In the genomic region with DNA sequence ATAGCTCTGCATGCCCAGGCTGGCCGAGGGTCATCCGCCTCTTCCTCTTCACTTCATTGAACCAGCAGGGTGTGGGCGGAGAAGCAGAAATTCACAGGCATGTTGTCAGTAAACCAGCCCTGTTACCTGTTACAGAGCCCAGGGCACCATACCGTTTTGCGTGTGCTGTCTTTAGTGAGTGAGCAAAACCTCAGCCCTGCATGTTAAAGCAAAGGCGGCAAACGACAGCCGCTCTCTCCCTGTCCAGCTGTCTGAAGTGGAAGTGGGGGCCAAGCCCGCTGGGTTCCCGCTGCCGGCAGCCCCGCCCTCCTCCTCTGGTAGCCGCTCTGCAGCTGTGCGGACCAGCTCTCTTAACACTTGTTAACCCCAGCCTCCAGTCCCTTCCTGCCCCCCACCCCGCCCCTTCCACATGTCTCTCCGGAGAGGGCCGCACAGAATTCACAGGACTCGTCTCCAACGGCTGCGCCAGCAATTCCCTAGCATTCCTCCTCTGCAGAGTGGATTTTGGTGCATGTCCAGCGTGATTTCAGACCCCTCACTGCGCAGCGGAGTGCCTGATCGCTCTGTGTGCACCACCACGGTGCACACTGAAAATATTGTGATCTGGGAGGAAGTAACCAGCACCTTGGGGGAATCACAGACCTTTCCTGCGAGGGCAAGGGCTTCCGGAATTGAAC, we compare ENCODE assay signal across 8 cellular contexts. TPM values are rescaled to one million over a fixed set of nuclear protein-coding genes. Genes with fewer than 3 reads are reported as not detected.
DNase-seq lines count a peak whose midpoint lies in the region; ATAC-seq and TF ChIP-seq lines count a peak whose summit lies in the region.

No MANE protein-coding gene starts in this region.

- peak; percentile 48 for DNase-seq in GM03348 (ENCODE audit: low spot score)
- peak; percentile 51 for DNase-seq in UCSD-AML1 (lab: John Stamatoyannopoulos, UW; ENCODE audit: unreplicated experiment)
- DNase-seq in heart right ventricle: peak; percentile 82 to 83
- peak; percentile 93 for DNase-seq in posterior vena cava (ENCODE audit: low spot score)
- DNase-seq in cortex of kidney (lab: John Stamatoyannopoulos, UW): no peak
- no peak for DNase-seq in NCI-H446 (lab: John Stamatoyannopoulos, UW)
- DNase-seq in GOT3 (lab: John Stamatoyannopoulos, UW): no peak
- DNase-seq in ACHN: no peak

- H3K27ac ChIP-seq in heart right ventricle: peak overlapping the region; percentile 70 to 97 (median 88)

- ATAC-seq in heart right ventricle: peak; percentile 60 to 79 (median 74)

- no peaks in the 10 kb centered on the region for H3K27me3 ChIP-seq in heart right ventricle

- WGBS in heart right ventricle, 2 donors: 32 to 44% methylated on average over 27 of the region's 27 CpGs

- H3K36me3 ChIP-seq in heart right ventricle: no peaks in the 10 kb centered on the region

- H3K9me3 ChIP-seq in heart right ventricle: no peaks in the 10 kb centered on the region

- peak overlapping the region in 9 of 10 donors; percentile 14 to 40 (median 26) for H3K4me3 ChIP-seq in heart right ventricle

- in situ Hi-C loops in ACHN (cut with HindIII; ENCODE audit: low pct_ligation_motif_present, low pct_unique_long_range_greater_than_20kb, low sequenced_read_pairs): no loop called here

- H3K4me1 ChIP-seq in heart right ventricle: peaks cover 15 to 59% (median 44%) of the 10 kb centered on the region in 9 donors

- intact Hi-C loops in heart right ventricle (cut with DNase I): loop anchor here in 2 of 10 donors (2.0 to 10.0 kb wide), 2 partner anchors 33 to 205 kb away; a partner anchor contains a TSS
- intact Hi-C loops in posterior vena cava (cut with DNase I): no loop called here

- TF ChIP-seq CTCF in heart right ventricle (IDR thresholded peaks at IDR 0.05): no peak

RNA-seq across cellular contexts. Expression of a gene that starts 12.7 kb away (rescaled TPM):
- total RNA-seq in heart right ventricle (1 to 10 TPM; 4.6 to 8.2 (median 6.3) TPM), posterior vena cava (10 to 100 TPM; 14.5 to 17.6 TPM)
- 1 to 10 TPM; 3.4 to 4.6 TPM for polyA plus RNA-seq in heart right ventricle

RNA-seq across cellular contexts. Expression of a gene that starts 34.0 kb away (rescaled TPM):
- 10 to 100 TPM in 3 of 10 donors, 1 to 10 TPM in 7; 6.5 to 11.8 (median 9.3) TPM for total RNA-seq in heart right ventricle
- polyA plus RNA-seq in heart right ventricle: 1 to 10 TPM; 3.2 to 8.6 TPM
- total RNA-seq in posterior vena cava: 10 to 100 TPM in 1 of 2 donors, 1 to 10 TPM in 1; 9.3 to 15.7 TPM

RNA-seq across cellular contexts. Expression of a gene that starts 36.8 kb away (rescaled TPM):
- total RNA-seq in heart right ventricle (1 to 10 TPM in 5 of 10 donors, under 1 TPM in 5; 0.13 to 4.5 (median 0.89) TPM), posterior vena cava (10 to 100 TPM in 1 of 2 donors, 1 to 10 TPM in 1; 2.8 to 14.5 TPM)
- 10 to 100 TPM in 1 of 2 donors, 1 to 10 TPM in 1; 2.5 to 13.8 TPM for polyA plus RNA-seq in heart right ventricle

RNA-seq across cellular contexts. Expression of a gene that starts 42.9 kb away (rescaled TPM):
- 10 to 100 TPM in 3 of 10 donors, 1 to 10 TPM in 6, under 1 TPM in 1; 0.68 to 42.1 (median 4.5) TPM for total RNA-seq in heart right ventricle
- polyA plus RNA-seq in heart right ventricle: 100 to 1,000 TPM; 154 to 161 TPM
- total RNA-seq in posterior vena cava: 100 to 1,000 TPM; 154 to 436 TPM

Comparison
In these comparisons a context has a peak if more than half of its experiments do, and no peak if none do; other contexts are left out.
1. DNase-seq: peak in GM03348 (single experiment), UCSD-AML1 (single experiment), heart right ventricle (2 of 2) and posterior vena cava (single experiment); none in cortex of kidney (single experiment), NCI-H446 (0 of 2), GOT3 (single experiment) and ACHN (single experiment).